Comparison of ENCODE assay signal across 1 cellular context in genomic region chr9:95225016-95225745, GRCh38.
TF ChIP-seq lines count a peak whose summit lies in the region.

No MANE protein-coding gene starts in this region.

TF ChIP-seq in liver, 16 proteins besides CTCF, POLR2A, EP300 and RAD21 (continued from another document):
- TF ChIP-seq JUND (IDR thresholded peaks at IDR 0.05) (peak; percentile 10 to 26), TAF1 (conservative IDR thresholded peaks at IDR 0.05) (peak; percentile 55), SP1 (IDR thresholded peaks at IDR 0.05) (peak; percentile 68), ZBTB33 (IDR thresholded peaks at IDR 0.05) (peak; percentile 38), MAX (IDR thresholded peaks at IDR 0.05) (peak; percentile 81), FOXA2 (IDR thresholded peaks at IDR 0.05) (no peak), GABPA (IDR thresholded peaks at IDR 0.05 in 1 of 2, conservative IDR thresholded peaks at IDR 0.05 in 1 of 2) (no peak), HNF4G (IDR thresholded peaks at IDR 0.05) (peak; percentile 36), HNF4A (conservative IDR thresholded peaks at IDR 0.05) (peak in 1 of 2 donors; percentile 40), NR2F2 (IDR thresholded peaks at IDR 0.05) (no peak), REST (IDR thresholded peaks at IDR 0.05) (peak; percentile 32), FOXA1 (IDR thresholded peaks at IDR 0.05) (no peak), RXRA (IDR thresholded peaks at IDR 0.05) (peak; percentile 25 to 37)
- TF ChIP-seq, protein P1, sequence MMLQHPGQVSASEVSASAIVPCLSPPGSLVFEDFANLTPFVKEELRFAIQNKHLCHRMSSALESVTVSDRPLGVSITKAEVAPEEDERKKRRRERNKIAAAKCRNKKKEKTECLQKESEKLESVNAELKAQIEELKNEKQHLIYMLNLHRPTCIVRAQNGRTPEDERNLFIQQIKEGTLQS (IDR thresholded peaks at IDR 0.05): no peak
